ENCODE assay signal across 5 cellular contexts in genomic region chr1:156610072-156610471, GRCh38. TPM values are rescaled to one million over a fixed set of nuclear protein-coding genes. Genes with fewer than 3 reads are reported as not detected.
"Had no signal": no experiment of that assay in that cellular context is flagged by ENCODE, and none has a peak within 500 bp of the region (broad histone marks: within the 10 kb centered on the region; RNA-seq: fewer than 3 reads in every experiment).

No MANE protein-coding gene starts in this region.

RNA-seq across cellular contexts. Expression of gene HAPLN2, which starts 9.1 kb away (rescaled TPM):
- total RNA-seq: GM23248, GM23338, H4, HFFc6 had no signal
- polyA plus RNA-seq: GM23248 had no signal

RNA-seq across cellular contexts. Expression of gene TTC24, which starts 30.5 kb away (rescaled TPM):
- total RNA-seq: GM23248, GM23338, H1, H4, HFFc6 had no signal
- polyA plus RNA-seq: GM23248, GM23338 had no signal

RNA-seq across cellular contexts. Expression of gene BCAN, which starts 31.8 kb away (rescaled TPM):
- total RNA-seq: GM23248, HFFc6 had no signal
- polyA plus RNA-seq: GM23248 had no signal
